In the genomic region with DNA sequence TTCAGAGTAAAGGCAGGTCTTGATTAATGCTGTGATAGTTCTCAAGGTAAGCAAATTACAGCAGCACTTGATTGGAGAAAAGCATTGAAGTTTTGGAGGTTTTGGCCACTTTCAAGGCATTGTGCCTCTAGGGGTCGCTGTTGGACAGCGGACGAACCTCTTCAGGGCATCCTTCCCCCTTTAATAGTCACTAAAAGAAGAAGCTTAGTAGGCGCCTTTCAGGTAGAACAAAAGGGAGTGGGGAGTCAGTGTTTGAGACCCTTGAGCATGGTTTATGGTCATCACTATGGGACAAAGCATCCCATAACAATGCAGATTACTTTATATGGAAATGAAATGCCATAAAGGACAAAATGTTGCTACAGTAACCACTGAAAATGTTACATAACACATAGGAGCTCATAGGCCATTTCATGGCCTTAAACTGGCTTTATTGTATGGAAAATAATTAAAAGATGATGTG, we compare ENCODE assay signal across 8 cellular contexts.
DNase-seq lines count a peak whose midpoint lies in the region; ATAC-seq and TF ChIP-seq lines count a peak whose summit lies in the region.

No MANE protein-coding gene starts in this region.

- no peak overlapping the region for H3K27ac Mint-ChIP-seq in activated CD8-positive, alpha-beta memory T cell treated with anti-CD3 and anti-CD28 coated beads, Interleukin-2, amount 10 ng/mL, durations not matched to agents 7 days and 5 days
- peak overlapping the region; percentile 92 for H3K27ac Mint-ChIP-seq in endothelial cell (ENCODE audit: unreplicated experiment)

- CTCF ChIA-PET in BJ (lab: Yijun Ruan, JAX): interaction anchor here (0.6 to 4.2 kb wide), 44 partner anchors 9 to 1274 kb away, joined by 3 to 28 read pairs (median 3); a partner anchor contains a TSS
- CTCF ChIA-PET in activated CD8-positive, alpha-beta memory T cell treated with anti-CD3 and anti-CD28 coated beads, Interleukin-2, amount 10 ng/mL, durations not matched to agents 7 days and 5 days (lab: Charles Lee): interaction anchor here (0.6 to 2.7 kb wide), 44 partner anchors 9 to 1269 kb away, joined by 3 to 15 read pairs (median 4); a partner anchor contains a TSS

- peaks cover 1% of the 10 kb centered on the region; the same call in 1 of the 2 replicates for H3K27me3 ChIP-seq in BJ (ENCODE audit: control insufficient read depth, insufficient read depth, low read length)

- H3K36me3 ChIP-seq in BJ (ENCODE audit: control insufficient read depth, insufficient read depth, low read length): no peaks in the 10 kb centered on the region

- no peaks in the 10 kb centered on the region for H3K9me3 Mint-ChIP-seq in activated CD8-positive, alpha-beta memory T cell treated with anti-CD3 and anti-CD28 coated beads, Interleukin-2, amount 10 ng/mL, durations not matched to agents 7 days and 5 days (ENCODE audit: low read depth)
- H3K9me3 Mint-ChIP-seq in endothelial cell (ENCODE audit: unreplicated experiment): no peaks in the 10 kb centered on the region

- ATAC-seq in GM19397 (IDR thresholded peaks at IDR 0.05; ENCODE audit: unreplicated experiment): peak; percentile 78
- peak; percentile 88 for ATAC-seq in activated CD8-positive, alpha-beta memory T cell treated with anti-CD3 and anti-CD28 coated beads, Interleukin-2, amount 10 ng/mL, durations not matched to agents 7 days and 5 days

- TF ChIP-seq CTCF in BJ (IDR thresholded peaks at IDR 0.05; ENCODE audit: insufficient read depth, low read depth, low read length) (peak; percentile 90), endothelial cell (IDR thresholded peaks at IDR 0.05; ENCODE audit: unreplicated experiment) (peak; percentile 95)

- H3K4me3 ChIP-seq in BJ (ENCODE audit: low read depth, low read length): peak overlapping the region; percentile 30

- peaks cover 17% of the 10 kb centered on the region for H3K27me3 Mint-ChIP-seq in activated CD8-positive, alpha-beta memory T cell treated with anti-CD3 and anti-CD28 coated beads, Interleukin-2, amount 10 ng/mL, durations not matched to agents 7 days and 5 days
- peaks cover 5% of the 10 kb centered on the region for H3K27me3 Mint-ChIP-seq in endothelial cell (ENCODE audit: unreplicated experiment)

- peak overlapping the region; percentile 67 for H3K4me3 Mint-ChIP-seq in activated CD8-positive, alpha-beta memory T cell treated with anti-CD3 and anti-CD28 coated beads, Interleukin-2, amount 10 ng/mL, durations not matched to agents 7 days and 5 days
- H3K4me3 Mint-ChIP-seq in endothelial cell (ENCODE audit: unreplicated experiment): peak overlapping the region; percentile 90

- no peaks in the 10 kb centered on the region for H3K36me3 Mint-ChIP-seq in activated CD8-positive, alpha-beta memory T cell treated with anti-CD3 and anti-CD28 coated beads, Interleukin-2, amount 10 ng/mL, durations not matched to agents 7 days and 5 days
- no peaks in the 10 kb centered on the region for H3K36me3 Mint-ChIP-seq in endothelial cell (ENCODE audit: low read depth, unreplicated experiment)

- peaks cover 10% of the 10 kb centered on the region for H3K4me1 Mint-ChIP-seq in activated CD8-positive, alpha-beta memory T cell treated with anti-CD3 and anti-CD28 coated beads, Interleukin-2, amount 10 ng/mL, durations not matched to agents 7 days and 5 days
- peaks cover 6% of the 10 kb centered on the region for H3K4me1 Mint-ChIP-seq in endothelial cell (ENCODE audit: unreplicated experiment)

- POLR2A ChIA-PET in BJ (lab: Charles Lee): interaction anchor here (0.9 to 1.2 kb wide), 2 partner anchors 764 to 1267 kb away, joined by 3 to 4 read pairs; a partner anchor contains a TSS

- DNase-seq in BJ (ENCODE audit: low read depth) (no peak), HPDE6-E6E7 (ENCODE audit: extremely low spot score) (peak; percentile 34), NOMO-1 (lab: John Stamatoyannopoulos, UW; ENCODE audit: unreplicated experiment in 2 of 2) (peak; percentile 71 to 81), endothelial cell (ENCODE audit: low spot score) (peak; percentile 90), midbrain (lab: John Stamatoyannopoulos, UW) (peak; percentile 93)
- DNase-seq in activated CD8-positive, alpha-beta memory T cell treated with anti-CD3 and anti-CD28 coated beads, Interleukin-2, amount 10 ng/mL, durations not matched to agents 7 days and 5 days: peak; percentile 87
- DNase-seq in stimulated activated CD8-positive, alpha-beta memory T cell treated with anti-CD3 and anti-CD28 coated beads, Interleukin-15, amount 100 ng/mL, for 48 hours (ENCODE audit: low read depth in 2 of 2): peak; percentile 58
